11 cellular contexts compared by ENCODE assay signal in genomic region chr19:46211201-46211881, GRCh38. TPM values are rescaled to one million over a fixed set of nuclear protein-coding genes. Genes with fewer than 3 reads are reported as not detected.
DNase-seq lines count a peak whose midpoint lies in the region; ATAC-seq and TF ChIP-seq lines count a peak whose summit lies in the region.
"Had no signal": no experiment of that assay in that cellular context is flagged by ENCODE, and none has a peak within 500 bp of the region (broad histone marks: within the 10 kb centered on the region; RNA-seq: fewer than 3 reads in every experiment).

No MANE protein-coding gene starts in this region.

- H3K9me3 ChIP-seq in endodermal cell (ENCODE audit: control insufficient read depth, low read length) (peaks cover 4% of the 10 kb centered on the region), upper lobe of left lung (no peaks in the 10 kb centered on the region), tibial nerve (no peaks in the 10 kb centered on the region)

- H3K27me3 Mint-ChIP-seq in endodermal cell (ENCODE audit: insufficient read depth) = peaks cover 4% of the 10 kb centered on the region

- H3K27me3 ChIP-seq in endodermal cell (ENCODE audit: control insufficient read depth, insufficient read depth, low read length, poor library complexity, severe bottlenecking) = no peaks in the 10 kb centered on the region
- H3K27me3 ChIP-seq in upper lobe of left lung = no peaks in the 10 kb centered on the region
- no peaks in the 10 kb centered on the region for H3K27me3 ChIP-seq in tibial nerve

- TF ChIP-seq POLR2A in upper lobe of left lung (IDR thresholded peaks at IDR 0.05) (no peak), tibial nerve (IDR thresholded peaks at IDR 0.05) (no peak)

- no peaks in the 10 kb centered on the region for H3K36me3 ChIP-seq in endodermal cell (ENCODE audit: control insufficient read depth, insufficient read depth, low read length)
- H3K36me3 ChIP-seq in upper lobe of left lung = no peaks in the 10 kb centered on the region
- H3K36me3 ChIP-seq in tibial nerve = no peaks in the 10 kb centered on the region

- H3K4me3 ChIP-seq in endodermal cell (ENCODE audit: low read length) = no peak overlapping the region
- H3K4me3 ChIP-seq in upper lobe of left lung = no peak overlapping the region
- H3K4me3 ChIP-seq in tibial nerve = no peak overlapping the region

- H3K36me3 Mint-ChIP-seq in endodermal cell (ENCODE audit: low read depth) = no peaks in the 10 kb centered on the region

- DNase-seq in SIG-M5 treated with dmso at 0.1 percent for 504 hours (lab: John Stamatoyannopoulos, UW; ENCODE audit: unreplicated experiment) = peak; percentile 56
- DNase-seq in SIG-M5 (lab: John Stamatoyannopoulos, UW) = no peak
- DNase-seq in endodermal cell = peak; percentile 89
- DNase-seq in left kidney (ENCODE audit: low read depth, low spot score) = peak; percentile 33
- DNase-seq in upper lobe of left lung = peak in 1 of 2 donors; percentile 36
- DNase-seq in tibial nerve (ENCODE audit: low spot score in 2 of 2) = no peak
- DNase-seq in T1000 (lab: John Stamatoyannopoulos, UW) = no peak
- DNase-seq: 8988T, activated B cell treated with CpG ODN at 0.5 μM for 24 hours, NCI-H1105 had no signal

- no peak overlapping the region for H3K27ac ChIP-seq in endodermal cell (ENCODE audit: low read depth, low read length)
- peak overlapping the region; percentile 55 to 70 (median 64) for H3K27ac ChIP-seq in upper lobe of left lung
- H3K27ac ChIP-seq in tibial nerve = no peak overlapping the region

- H3K27ac Mint-ChIP-seq in endodermal cell = peak overlapping the region; percentile 75
- H3K27ac Mint-ChIP-seq: activated B cell treated with CpG ODN at 0.5 μM for 24 hours had no signal

- no peak overlapping the region for H3K9ac ChIP-seq in endodermal cell (ENCODE audit: extremely low read depth, low read length, poor library complexity, severe bottlenecking)

- peaks cover 37% of the 10 kb centered on the region for H3K4me1 Mint-ChIP-seq in endodermal cell
- H3K4me1 Mint-ChIP-seq: activated B cell treated with CpG ODN at 0.5 μM for 24 hours had no signal

- TF ChIP-seq CTCF in endodermal cell (conservative IDR thresholded peaks at IDR 0.05) (no peak), upper lobe of left lung (IDR thresholded peaks at IDR 0.05) (no peak), tibial nerve (IDR thresholded peaks at IDR 0.05) (no peak)

- H3K4me1 ChIP-seq in endodermal cell (ENCODE audit: control insufficient read depth, insufficient read depth, low read length) (peaks cover 7% of the 10 kb centered on the region), upper lobe of left lung (peaks cover 19 to 36% (median 27%) of the 10 kb centered on the region in 4 donors), tibial nerve (peaks cover 0 to 9% (median 0%) of the 10 kb centered on the region in 4 donors)

- H3K4me3 Mint-ChIP-seq in endodermal cell = no peak overlapping the region
- H3K4me3 Mint-ChIP-seq: activated B cell treated with CpG ODN at 0.5 μM for 24 hours had no signal

- peaks cover 7% of the 10 kb centered on the region for H3K9me3 Mint-ChIP-seq in endodermal cell

- peak in 1 of 2 donors; percentile 74 for ATAC-seq in upper lobe of left lung (ENCODE audit: low FRiP score in 2 of 2)
- no peak for ATAC-seq in HG02981 (IDR thresholded peaks at IDR 0.05; ENCODE audit: unreplicated experiment)

- TF ChIP-seq EP300 in upper lobe of left lung (IDR thresholded peaks at IDR 0.05) (no peak), tibial nerve (IDR thresholded peaks at IDR 0.05) (no peak)

- 56 to 68% methylated on average over 7 to 10 of the region's 10 CpGs for WGBS in endodermal cell (ENCODE audit: insufficient coverage in 1 of 2, insufficient read length in 1 of 2), 2 experiments
- WGBS in upper lobe of left lung, 2 donors = 41 to 42% methylated on average over 6 to 8 of the region's 10 CpGs
- 37 to 40% methylated on average over 9 to 10 of the region's 10 CpGs for WGBS in tibial nerve, 2 donors

RNA-seq across cellular contexts. Expression of gene IGFL1, which starts 18.2 kb away (rescaled TPM):
- total RNA-seq in endodermal cell = not detected
- not detected for polyA plus RNA-seq in endodermal cell (2013, experiment 1 of 2)
- not detected for polyA plus RNA-seq in endodermal cell (2013, experiment 2 of 2)
- not detected for total RNA-seq in upper lobe of left lung
- total RNA-seq in tibial nerve = not detected
- total RNA-seq: activated B cell treated with CpG ODN at 0.5 μM for 24 hours had no signal

Comparison
In these comparisons a context has a peak if more than half of its experiments do, and no peak if none do; other contexts are left out.
1. DNase-seq: peak in SIG-M5 treated with dmso at 0.1 percent for 504 hours (single experiment), endodermal cell (single experiment) and left kidney (single experiment); none in SIG-M5 (single experiment), tibial nerve (0 of 2) and T1000 (single experiment).
2. H3K27ac ChIP-seq: peak in upper lobe of left lung (4 of 4); none in endodermal cell (single experiment) and tibial nerve (0 of 4).